ENCODE assay signal across 25 cellular contexts in the genomic region with DNA sequence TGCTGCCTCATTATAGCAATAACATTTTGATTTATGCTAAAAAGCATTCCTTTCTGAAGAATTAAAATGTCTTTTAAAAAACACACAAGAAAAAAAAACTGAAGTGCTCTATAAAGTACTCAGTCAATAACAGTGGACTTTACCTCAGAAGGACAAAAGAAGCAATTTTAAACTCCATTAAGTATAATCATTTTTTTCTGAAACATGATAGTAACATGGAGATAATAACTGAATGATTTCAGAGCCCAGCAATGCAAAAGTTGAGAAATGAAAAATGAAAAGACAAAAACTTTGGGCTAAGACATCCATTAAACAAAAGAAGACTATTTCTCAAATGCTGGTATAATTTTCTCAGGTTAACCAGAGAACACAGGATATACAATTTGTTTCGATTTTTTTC.
"Had no signal": no experiment of that assay in that cellular context is flagged by ENCODE, and none has a peak within 500 bp of the region (broad histone marks: within the 10 kb centered on the region; RNA-seq: fewer than 3 reads in every experiment).

No MANE protein-coding gene starts in this region.

- H3K4me1 Mint-ChIP-seq: activated CD4-positive, alpha-beta T cell treated with anti-CD3 and anti-CD28 coated beads for 36 hours; activated T-helper 17 cell treated with anti-CD3 and anti-CD28 coated beads, Interleukin-2, amount 50 U/mL, for 72 hours; WTC11 had no signal

- ATAC-seq: activated CD4-positive, alpha-beta T cell treated with anti-CD3 and anti-CD28 coated beads for 36 hours; activated T-helper 17 cell treated with anti-CD3 and anti-CD28 coated beads, Interleukin-2, amount 50 U/mL, for 72 hours; left lobe of liver; lower lobe of right lung; right lobe of liver; stimulated activated naive B cell treated with anti-CD40 and anti-IgM and Interleukin-4, amounts not matched to agents 10 μg/mL and 1 μg/mL and 100 μg/mL, for 72 hours; WTC11 had no signal

- H3K9me3 ChIP-seq: lower lobe of right lung, right lobe of liver, transverse colon, vagina had no signal

- H3K4me1 ChIP-seq: lower lobe of right lung, right lobe of liver, vagina had no signal

- H3K4me3 ChIP-seq: lower lobe of right lung, right lobe of liver, smooth muscle cell, transverse colon, vagina had no signal

- DNase-seq: activated CD4-positive, alpha-beta T cell treated with anti-CD3 and anti-CD28 coated beads for 36 hours; activated CD4-positive, alpha-beta T cell treated with anti-CD3 and anti-CD28 coated beads, Interleukin-2, amount 50 U/mL, for 4 hours; activated CD8-positive, alpha-beta memory T cell treated with anti-CD3 and anti-CD28 coated beads for 24 hours; activated CD8-positive, alpha-beta memory T cell treated with anti-CD3 and anti-CD28 coated beads, Interleukin-2, amount 50 U/mL, for 4 hours; activated naive CD8-positive, alpha-beta T cell treated with anti-CD3 and anti-CD28 coated beads for 36 hours; activated T-cell treated with anti-CD3 and anti-CD28 coated beads, Interleukin-2, amount 50 U/mL, for 24 hours; amygdala; cerebellar nuclear complex; erythroblast; foreskin fibroblast; lower lobe of right lung; mesendoderm; naive B cell; occipital lobe; right lobe of liver; stimulated activated CD4-positive, alpha-beta T cell treated with anti-CD3 and anti-CD28 coated beads, Interleukin-2, amount 100 ng/mL, for 48 hours; stimulated activated CD8-positive, alpha-beta memory T cell treated with anti-CD3 and anti-CD28 coated beads, Interleukin-4, amount 100 ng/mL, for 48 hours; stimulated activated naive B cell treated with anti-CD40 and anti-IgM and Interleukin-4, amounts not matched to agents 10 μg/mL and 1 μg/mL and 100 μg/mL, for 72 hours; T1000; transverse colon had no signal

- H3K27me3 ChIP-seq: right lobe of liver, transverse colon, vagina had no signal

- H3K36me3 ChIP-seq: lower lobe of right lung, right lobe of liver, transverse colon, vagina had no signal

- H3K4me3 Mint-ChIP-seq: activated CD4-positive, alpha-beta T cell treated with anti-CD3 and anti-CD28 coated beads for 36 hours; activated naive CD8-positive, alpha-beta T cell treated with anti-CD3 and anti-CD28 coated beads for 36 hours; activated T-cell treated with anti-CD3 and anti-CD28 coated beads, Interleukin-2, amount 50 U/mL, for 24 hours; activated T-helper 17 cell treated with anti-CD3 and anti-CD28 coated beads, Interleukin-2, amount 50 U/mL, for 72 hours; naive B cell; stimulated activated naive B cell treated with anti-CD40 and anti-IgM and Interleukin-4, amounts not matched to agents 10 μg/mL and 1 μg/mL and 100 μg/mL, for 72 hours; WTC11 had no signal

- H3K36me3 Mint-ChIP-seq: naive B cell, WTC11 had no signal

- H3K27me3 Mint-ChIP-seq: activated CD4-positive, alpha-beta T cell treated with anti-CD3 and anti-CD28 coated beads for 36 hours; activated naive CD8-positive, alpha-beta T cell treated with anti-CD3 and anti-CD28 coated beads for 36 hours; activated T-cell treated with anti-CD3 and anti-CD28 coated beads, Interleukin-2, amount 50 U/mL, for 24 hours; activated T-helper 17 cell treated with anti-CD3 and anti-CD28 coated beads, Interleukin-2, amount 50 U/mL, for 72 hours; naive B cell; stimulated activated naive B cell treated with anti-CD40 and anti-IgM and Interleukin-4, amounts not matched to agents 10 μg/mL and 1 μg/mL and 100 μg/mL, for 72 hours had no signal

- H3K27ac Mint-ChIP-seq: activated CD4-positive, alpha-beta T cell treated with anti-CD3 and anti-CD28 coated beads for 36 hours; activated naive CD8-positive, alpha-beta T cell treated with anti-CD3 and anti-CD28 coated beads for 36 hours; activated T-cell treated with anti-CD3 and anti-CD28 coated beads, Interleukin-2, amount 50 U/mL, for 24 hours; activated T-helper 17 cell treated with anti-CD3 and anti-CD28 coated beads, Interleukin-2, amount 50 U/mL, for 72 hours; stimulated activated naive B cell treated with anti-CD40 and anti-IgM and Interleukin-4, amounts not matched to agents 10 μg/mL and 1 μg/mL and 100 μg/mL, for 72 hours; WTC11 had no signal

- H3K9me3 Mint-ChIP-seq: activated naive CD8-positive, alpha-beta T cell treated with anti-CD3 and anti-CD28 coated beads for 36 hours; activated T-cell treated with anti-CD3 and anti-CD28 coated beads, Interleukin-2, amount 50 U/mL, for 24 hours; activated T-helper 17 cell treated with anti-CD3 and anti-CD28 coated beads, Interleukin-2, amount 50 U/mL, for 72 hours; stimulated activated naive B cell treated with anti-CD40 and anti-IgM and Interleukin-4, amounts not matched to agents 10 μg/mL and 1 μg/mL and 100 μg/mL, for 72 hours had no signal
